In the genomic region with DNA sequence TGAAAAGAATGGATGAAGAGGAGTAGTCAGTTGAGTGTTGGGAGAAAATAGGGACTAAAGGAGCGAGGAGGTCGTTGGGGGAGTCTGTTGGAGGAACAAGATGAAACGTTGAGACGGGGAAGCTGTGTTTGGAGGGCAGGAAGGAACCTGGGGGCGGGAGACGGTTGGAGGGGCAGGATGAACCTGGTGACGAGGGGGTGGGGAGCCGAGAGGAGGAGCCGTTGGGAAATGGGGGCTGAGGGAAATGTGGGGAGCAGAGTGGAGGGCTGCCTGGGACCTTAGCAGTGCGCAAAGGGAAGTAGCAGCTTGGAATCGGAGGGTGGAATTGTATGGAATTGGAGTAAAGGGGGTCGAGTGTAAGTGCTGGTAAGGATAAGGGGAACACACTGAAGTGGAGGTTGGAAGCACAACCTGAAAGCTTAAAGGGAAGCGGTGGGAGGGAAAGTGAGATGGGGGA, we compare ENCODE assay signal across 8 cellular contexts. TPM values are rescaled to one million over a fixed set of nuclear protein-coding genes. Genes with fewer than 3 reads are reported as not detected.
A peak's percentile ranks its signal among the peaks of the same experiment; 100 is the strongest.
DNase-seq lines count a peak whose midpoint lies in the region; ATAC-seq and TF ChIP-seq lines count a peak whose summit lies in the region.

No MANE protein-coding gene starts in this region.

- peaks cover 32% of the 10 kb centered on the region for H3K4me1 Mint-ChIP-seq in activated naive CD8-positive, alpha-beta T cell treated with anti-CD3 and anti-CD28 coated beads, Interleukin-2, amount 10 ng/mL, durations not matched to agents 7 days and 5 days
- H3K4me1 Mint-ChIP-seq in progenitor cell of endocrine pancreas (ENCODE audit: low read depth) = peaks cover 10% of the 10 kb centered on the region

- H3K9me2 ChIP-seq in OCI-LY1 (ENCODE audit: low read depth, low read length) = no peaks in the 10 kb centered on the region

- peak overlapping the region; percentile 86 for H3K4me3 ChIP-seq in OCI-LY1 (ENCODE audit: low read depth, low read length, poor library complexity, severe bottlenecking)

- peak overlapping the region; percentile 87 for H3K4me2 ChIP-seq in OCI-LY1 (ENCODE audit: low read length)

- peaks cover 19% of the 10 kb centered on the region for H3K9me3 ChIP-seq in OCI-LY1 (ENCODE audit: low read length)

- H3K79me2 ChIP-seq in OCI-LY1 (ENCODE audit: insufficient read depth, low read length) = peaks cover 56% of the 10 kb centered on the region

- H3K36me3 Mint-ChIP-seq in activated naive CD8-positive, alpha-beta T cell treated with anti-CD3 and anti-CD28 coated beads, Interleukin-2, amount 10 ng/mL, durations not matched to agents 7 days and 5 days = peaks cover 24% of the 10 kb centered on the region
- H3K36me3 Mint-ChIP-seq in progenitor cell of endocrine pancreas (ENCODE audit: insufficient read depth) = peaks cover 22% of the 10 kb centered on the region

- no peaks in the 10 kb centered on the region; the same call in 1 of the 2 replicates for H4K20me1 ChIP-seq in OCI-LY1 (ENCODE audit: insufficient read depth, low read length)

- no peaks in the 10 kb centered on the region for H3F3A ChIP-seq in OCI-LY1 (ENCODE audit: insufficient read depth, low read length)

- DNase-seq in SIG-M5 treated with dmso at 0.1 percent for 504 hours (lab: John Stamatoyannopoulos, UW; ENCODE audit: unreplicated experiment) (peak; percentile 42), SIG-M5 (lab: John Stamatoyannopoulos, UW) (no peak), left ventricle myocardium superior (no peak), progenitor cell of endocrine pancreas (ENCODE audit: low spot score, unreplicated experiment) (peak; percentile 16)
- DNase-seq in activated naive CD8-positive, alpha-beta T cell treated with anti-CD3 and anti-CD28 coated beads, Interleukin-2, amount 10 ng/mL, durations not matched to agents 7 days and 5 days = peak; percentile 43

- intact Hi-C loops in left ventricle myocardium superior (cut with micrococcal nuclease) = loop anchor here (10.0 kb wide), 1 partner anchor 95 kb away; no protein-coding TSS in a partner anchor

- no peak for TF ChIP-seq CTCF in OCI-LY1 (IDR thresholded peaks at IDR 0.05; ENCODE audit: low read length)
- no peak for TF ChIP-seq CTCF in progenitor cell of endocrine pancreas (IDR thresholded peaks at IDR 0.05; ENCODE audit: unreplicated experiment)

- no peak overlapping the region for H2AFZ ChIP-seq in OCI-LY1 (ENCODE audit: low read length)

- peak overlapping the region; percentile 99 for H3K4me3 Mint-ChIP-seq in activated naive CD8-positive, alpha-beta T cell treated with anti-CD3 and anti-CD28 coated beads, Interleukin-2, amount 10 ng/mL, durations not matched to agents 7 days and 5 days
- peak overlapping the region; percentile 100 for H3K4me3 Mint-ChIP-seq in progenitor cell of endocrine pancreas (ENCODE audit: low read depth)

- H3K27ac ChIP-seq in OCI-LY1 (ENCODE audit: low read depth, low read length, poor library complexity, severe bottlenecking) = peak overlapping the region; percentile 89

- POLR2A ChIA-PET in activated naive CD8-positive, alpha-beta T cell treated with anti-CD3 and anti-CD28 coated beads, Interleukin-2, amount 10 ng/mL, durations not matched to agents 7 days and 5 days (lab: Charles Lee) = interaction anchor here (0.6 to 4.2 kb wide), 24 partner anchors 11 to 594 kb away, joined by 3 to 29 read pairs (median 5); a partner anchor contains a TSS

- H3K36me3 ChIP-seq in OCI-LY1 (ENCODE audit: insufficient read depth, low read length) = peaks cover 42% of the 10 kb centered on the region

- H3K9ac ChIP-seq in OCI-LY1 (ENCODE audit: low read length) = peak overlapping the region; percentile 96

- peaks cover 4% of the 10 kb centered on the region for H3K9me3 Mint-ChIP-seq in activated naive CD8-positive, alpha-beta T cell treated with anti-CD3 and anti-CD28 coated beads, Interleukin-2, amount 10 ng/mL, durations not matched to agents 7 days and 5 days
- peaks cover 6% of the 10 kb centered on the region for H3K9me3 Mint-ChIP-seq in progenitor cell of endocrine pancreas (ENCODE audit: low read depth)

- H3K27ac Mint-ChIP-seq in activated naive CD8-positive, alpha-beta T cell treated with anti-CD3 and anti-CD28 coated beads, Interleukin-2, amount 10 ng/mL, durations not matched to agents 7 days and 5 days = peak overlapping the region; percentile 97
- H3K27ac Mint-ChIP-seq in progenitor cell of endocrine pancreas = peak overlapping the region; percentile 100

- H3K27me3 ChIP-seq in OCI-LY1 (ENCODE audit: insufficient read depth, low read length) = no peaks in the 10 kb centered on the region

- peaks cover 37% of the 10 kb centered on the region for H3K4me1 ChIP-seq in OCI-LY1 (ENCODE audit: insufficient read depth, low read length, severe bottlenecking)

- ATAC-seq in activated naive CD8-positive, alpha-beta T cell treated with anti-CD3 and anti-CD28 coated beads, Interleukin-2, amount 10 ng/mL, durations not matched to agents 7 days and 5 days (ENCODE audit: low read depth) = no peak
- peak; percentile 32 for ATAC-seq in left ventricle myocardium superior
- no peak for ATAC-seq in GM18858 (IDR thresholded peaks at IDR 0.05; ENCODE audit: unreplicated experiment)
- ATAC-seq in GM19455 (IDR thresholded peaks at IDR 0.05; ENCODE audit: unreplicated experiment) = no peak

- no peaks in the 10 kb centered on the region for H3K27me3 Mint-ChIP-seq in activated naive CD8-positive, alpha-beta T cell treated with anti-CD3 and anti-CD28 coated beads, Interleukin-2, amount 10 ng/mL, durations not matched to agents 7 days and 5 days
- H3K27me3 Mint-ChIP-seq in progenitor cell of endocrine pancreas = no peaks in the 10 kb centered on the region

RNA-seq across cellular contexts. Expression of a gene that starts 0.6 kb away (rescaled TPM):
- total RNA-seq in activated naive CD8-positive, alpha-beta T cell treated with anti-CD3 and anti-CD28 coated beads, Interleukin-2, amount 10 ng/mL, durations not matched to agents 7 days and 5 days = 10 to 100 TPM; 61.6 to 66.8 TPM
- 8.7 TPM for total RNA-seq in left ventricle myocardium superior
- 89.4 and 94.2 TPM in 2 replicates for total RNA-seq in progenitor cell of endocrine pancreas

Comparison
In these comparisons a context has a peak if more than half of its experiments do, and no peak if none do; other contexts are left out.
1. DNase-seq: peak in SIG-M5 treated with dmso at 0.1 percent for 504 hours (single experiment), activated naive CD8-positive, alpha-beta T cell treated with anti-CD3 and anti-CD28 coated beads, Interleukin-2, amount 10 ng/mL, durations not matched to agents 7 days and 5 days (single experiment) and progenitor cell of endocrine pancreas (single experiment); none in SIG-M5 (single experiment) and left ventricle myocardium superior (single experiment).